ENCODE assay signal across 8 cellular contexts in genomic region chr16:22375117-22375962, GRCh38. TPM values are rescaled to one million over a fixed set of nuclear protein-coding genes. Genes with fewer than 3 reads are reported as not detected.
DNase-seq lines count a peak whose midpoint lies in the region; ATAC-seq lines count a peak whose summit lies in the region.

No MANE protein-coding gene starts in this region.

- no peaks in the 10 kb centered on the region for H3K9me3 ChIP-seq in iPS-15b (ENCODE audit: control insufficient read depth, insufficient read depth, low read length)

- no peaks in the 10 kb centered on the region for H3K36me3 Mint-ChIP-seq in activated T-cell treated with anti-CD3 and anti-CD28 coated beads, Interleukin-2, amount 50 U/mL, for 4 hours (ENCODE audit: insufficient read depth)
- peaks cover 26% of the 10 kb centered on the region for H3K36me3 Mint-ChIP-seq in activated CD4-positive, alpha-beta memory T cell treated with anti-CD3 and anti-CD28 coated beads, Interleukin-2, amount 10 ng/mL, durations not matched to agents 7 days and 5 days (ENCODE audit: low read depth)
- peaks cover 0 to 6% of the 10 kb centered on the region in 2 donors for H3K36me3 Mint-ChIP-seq in stimulated activated naive B cell treated with anti-CD40 and anti-IgM and Interleukin-4, amounts not matched to agents 10 μg/mL and 1 μg/mL and 100 μg/mL, for 72 hours

- H3K9ac ChIP-seq in iPS-15b (ENCODE audit: low read depth, low read length): peak overlapping the region; percentile 13

- no peaks in the 10 kb centered on the region for H3K9me3 Mint-ChIP-seq in activated T-cell treated with anti-CD3 and anti-CD28 coated beads, Interleukin-2, amount 50 U/mL, for 4 hours
- no peaks in the 10 kb centered on the region for H3K9me3 Mint-ChIP-seq in activated CD4-positive, alpha-beta memory T cell treated with anti-CD3 and anti-CD28 coated beads, Interleukin-2, amount 10 ng/mL, durations not matched to agents 7 days and 5 days
- H3K9me3 Mint-ChIP-seq in stimulated activated naive B cell treated with anti-CD40 and anti-IgM and Interleukin-4, amounts not matched to agents 10 μg/mL and 1 μg/mL and 100 μg/mL, for 72 hours: no peaks in the 10 kb centered on the region

- H3K36me3 ChIP-seq in iPS-15b (ENCODE audit: control insufficient read depth, insufficient read depth, low read length): no peaks in the 10 kb centered on the region

- H3K27me3 Mint-ChIP-seq in activated T-cell treated with anti-CD3 and anti-CD28 coated beads, Interleukin-2, amount 50 U/mL, for 4 hours (ENCODE audit: low read depth): no peaks in the 10 kb centered on the region
- H3K27me3 Mint-ChIP-seq in activated CD4-positive, alpha-beta memory T cell treated with anti-CD3 and anti-CD28 coated beads, Interleukin-2, amount 10 ng/mL, durations not matched to agents 7 days and 5 days: peaks cover 2% of the 10 kb centered on the region
- H3K27me3 Mint-ChIP-seq in stimulated activated naive B cell treated with anti-CD40 and anti-IgM and Interleukin-4, amounts not matched to agents 10 μg/mL and 1 μg/mL and 100 μg/mL, for 72 hours: peaks cover 5 to 6% of the 10 kb centered on the region in 2 donors

- no peaks in the 10 kb centered on the region for H3K27me3 ChIP-seq in iPS-15b (ENCODE audit: control insufficient read depth, insufficient read depth, low read length)

- POLR2A ChIA-PET in activated CD4-positive, alpha-beta memory T cell treated with anti-CD3 and anti-CD28 coated beads, Interleukin-2, amount 10 ng/mL, durations not matched to agents 7 days and 5 days (lab: Charles Lee): interaction anchor here (0.8 to 4.5 kb wide), 11 partner anchors 11 to 75 kb away, joined by 3 to 165 read pairs (median 3); no protein-coding TSS in a partner anchor

- peaks cover 5% of the 10 kb centered on the region for H3K4me1 ChIP-seq in iPS-15b (ENCODE audit: control insufficient read depth, insufficient read depth, low read length)

- ATAC-seq in activated T-cell treated with anti-CD3 and anti-CD28 coated beads, Interleukin-2, amount 50 U/mL, for 4 hours: no peak
- ATAC-seq in stimulated activated naive B cell treated with anti-CD40 and anti-IgM and Interleukin-4, amounts not matched to agents 10 μg/mL and 1 μg/mL and 100 μg/mL, for 72 hours (replicated peaks): no peak
- ATAC-seq in GM19328 (IDR thresholded peaks at IDR 0.05; ENCODE audit: unreplicated experiment) (no peak), HG03571 (IDR thresholded peaks at IDR 0.05; ENCODE audit: unreplicated experiment) (no peak)

- H3K4me3 ChIP-seq in iPS-15b (ENCODE audit: low read depth, low read length): peak overlapping the region; percentile 77

- peaks cover 39% of the 10 kb centered on the region for H3K4me1 Mint-ChIP-seq in activated T-cell treated with anti-CD3 and anti-CD28 coated beads, Interleukin-2, amount 50 U/mL, for 4 hours (ENCODE audit: low read depth)
- peaks cover 39% of the 10 kb centered on the region for H3K4me1 Mint-ChIP-seq in activated CD4-positive, alpha-beta memory T cell treated with anti-CD3 and anti-CD28 coated beads, Interleukin-2, amount 10 ng/mL, durations not matched to agents 7 days and 5 days
- peaks cover 11 to 25% of the 10 kb centered on the region in 2 donors for H3K4me1 Mint-ChIP-seq in stimulated activated naive B cell treated with anti-CD40 and anti-IgM and Interleukin-4, amounts not matched to agents 10 μg/mL and 1 μg/mL and 100 μg/mL, for 72 hours

- peak overlapping the region; percentile 80 for H3K27ac Mint-ChIP-seq in activated CD4-positive, alpha-beta memory T cell treated with anti-CD3 and anti-CD28 coated beads, Interleukin-2, amount 10 ng/mL, durations not matched to agents 7 days and 5 days
- H3K27ac Mint-ChIP-seq in stimulated activated naive B cell treated with anti-CD40 and anti-IgM and Interleukin-4, amounts not matched to agents 10 μg/mL and 1 μg/mL and 100 μg/mL, for 72 hours: peak overlapping the region; percentile 90

- CTCF ChIA-PET in activated CD4-positive, alpha-beta memory T cell treated with anti-CD3 and anti-CD28 coated beads, Interleukin-2, amount 10 ng/mL, durations not matched to agents 7 days and 5 days (lab: Charles Lee): interaction anchor here (1.0 to 1.3 kb wide), 4 partner anchors 14 to 54 kb away, joined by 3 to 4 read pairs (median 3); no protein-coding TSS in a partner anchor

- DNase-seq in activated T-cell treated with anti-CD3 and anti-CD28 coated beads, Interleukin-2, amount 50 U/mL, for 4 hours: no peak
- DNase-seq in activated T-cell treated with anti-CD3 and anti-CD28 coated beads, Interleukin-2, amount 50 U/mL, for 1 hour: no peak
- DNase-seq in activated CD4-positive, alpha-beta memory T cell treated with anti-CD3 and anti-CD28 coated beads, Interleukin-2, amount 10 ng/mL, durations not matched to agents 7 days and 5 days: no peak
- no peak for DNase-seq in stimulated activated naive B cell treated with anti-CD40 and anti-IgM and Interleukin-4, amounts not matched to agents 10 μg/mL and 1 μg/mL and 100 μg/mL, for 72 hours
- no peak for DNase-seq in cerebellar nuclear complex (lab: John Stamatoyannopoulos, UW)

- peak overlapping the region; percentile 95 for H3K4me3 Mint-ChIP-seq in activated T-cell treated with anti-CD3 and anti-CD28 coated beads, Interleukin-2, amount 50 U/mL, for 4 hours
- peak overlapping the region; percentile 96 for H3K4me3 Mint-ChIP-seq in activated CD4-positive, alpha-beta memory T cell treated with anti-CD3 and anti-CD28 coated beads, Interleukin-2, amount 10 ng/mL, durations not matched to agents 7 days and 5 days
- H3K4me3 Mint-ChIP-seq in stimulated activated naive B cell treated with anti-CD40 and anti-IgM and Interleukin-4, amounts not matched to agents 10 μg/mL and 1 μg/mL and 100 μg/mL, for 72 hours: peak overlapping the region; percentile 94 to 98

RNA-seq across cellular contexts. Expression of gene CDR2, which starts 0.9 kb away (rescaled TPM):
- total RNA-seq in activated T-cell treated with anti-CD3 and anti-CD28 coated beads, Interleukin-2, amount 50 U/mL, for 4 hours: 10 to 100 TPM; 29.0 to 37.5 (median 35.1) TPM
- 10 to 100 TPM; 43.1 to 43.9 TPM for total RNA-seq in activated CD4-positive, alpha-beta memory T cell treated with anti-CD3 and anti-CD28 coated beads, Interleukin-2, amount 10 ng/mL, durations not matched to agents 7 days and 5 days
